Comparison of ENCODE assay signal across 17 cellular contexts in genomic region chr22:44571566-44572413, GRCh38.
DNase-seq lines count a peak whose midpoint lies in the region; ATAC-seq and TF ChIP-seq lines count a peak whose summit lies in the region.
"Had no signal": no experiment of that assay in that cellular context is flagged by ENCODE, and none has a peak within 500 bp of the region (broad histone marks: within the 10 kb centered on the region; RNA-seq: fewer than 3 reads in every experiment).

No MANE protein-coding gene starts in this region.

- H3K27me3 ChIP-seq in stomach: peaks cover 0 to 30% (median 0%) of the 10 kb centered on the region in 3 donors
- H3K27me3 ChIP-seq: BLaER1 had no signal

- 78 to 85% (median 82%) methylated on average over 28 to 29 of the region's 29 CpGs for WGBS in stomach, 5 donors

- intact Hi-C loops in stomach (cut with DNase I; ENCODE audit: low total_unique reads): no loop called here

- no peak for TF ChIP-seq EP300 in stomach (IDR thresholded peaks at IDR 0.05)

- no peaks in the 10 kb centered on the region for H3K36me3 ChIP-seq in stomach
- H3K36me3 ChIP-seq: BLaER1 had no signal

- H3K4me3 ChIP-seq in stomach: no peak overlapping the region
- H3K4me3 ChIP-seq: BLaER1, PC-9 had no signal

- H3K4me1 ChIP-seq in stomach: peaks cover 0 to 13% (median 4%) of the 10 kb centered on the region in 4 donors
- H3K4me1 ChIP-seq: BLaER1 had no signal

- no peak overlapping the region for H3K27ac ChIP-seq in stomach
- H3K27ac ChIP-seq: BLaER1, PC-9 had no signal

- peaks cover 0 to 5% (median 0%) of the 10 kb centered on the region in 4 donors for H3K9me3 ChIP-seq in stomach

- no peak for TF ChIP-seq POLR2A in stomach (IDR thresholded peaks at IDR 0.05)

- TF ChIP-seq CTCF in stomach (IDR thresholded peaks at IDR 0.05): no peak

- peak; percentile 30 for DNase-seq in activated CD8-positive, alpha-beta memory T cell treated with anti-CD3 and anti-CD28 coated beads for 24 hours
- DNase-seq in activated CD8-positive, alpha-beta memory T cell treated with anti-CD3 and anti-CD28 coated beads, Interleukin-2, amount 50 U/mL, for 4 hours: no peak
- peak; percentile 55 for DNase-seq in NCI-H524 treated with DMSO at 0.1 percent for 48 hours (lab: John Stamatoyannopoulos, UW)
- DNase-seq in left lobe of liver (ENCODE audit: low spot score): peak; percentile 19
- peak; percentile 22 for DNase-seq in stomach
- DNase-seq: 8988T; CD8-positive, alpha-beta memory T cell; NCI-H1417 treated with DMSO at 0.1 percent for 48 hours; NCI-H2029 treated with DMSO at 0.1 percent for 48 hours; NCI-H226; NCI-H69; NK-92 treated with Interleukin-12 subunit alpha and Interleukin-12 subunit beta, amount 100 ng/mL, for 24 hours; PC-9 had no signal

- ATAC-seq in left lobe of liver: no peak
- ATAC-seq in HG03097 (IDR thresholded peaks at IDR 0.05; ENCODE audit: low FRiP score, unreplicated experiment): no peak
- ATAC-seq in HG03045 (IDR thresholded peaks at IDR 0.05; ENCODE audit: unreplicated experiment): no peak
- ATAC-seq in GM21786 (IDR thresholded peaks at IDR 0.05; ENCODE audit: unreplicated experiment): no peak
